ENCODE assay signal across 32 cellular contexts in the genomic region with DNA sequence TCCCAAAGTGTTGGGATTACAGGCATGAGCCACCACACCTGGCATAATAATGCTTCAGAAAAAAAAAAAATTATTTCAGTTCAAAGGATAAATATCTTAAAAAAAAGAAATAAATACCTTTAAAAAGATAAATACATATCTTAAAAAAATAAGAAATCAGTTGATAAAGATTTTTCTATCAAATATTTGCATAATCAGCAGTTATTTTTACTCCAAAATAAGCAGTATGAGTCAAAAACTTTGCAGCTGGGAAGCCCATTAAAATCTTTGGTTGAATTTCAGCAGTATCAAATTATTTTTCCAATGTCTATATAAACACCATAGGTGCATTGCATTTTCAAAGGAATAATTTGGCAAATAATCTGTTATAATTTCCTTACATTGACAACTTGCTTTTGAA.
"Had no signal": no experiment of that assay in that cellular context is flagged by ENCODE, and none has a peak within 500 bp of the region (broad histone marks: within the 10 kb centered on the region; RNA-seq: fewer than 3 reads in every experiment).

No MANE protein-coding gene starts in this region.

- H3K4me3 ChIP-seq: adrenal gland, body of pancreas, breast epithelium had no signal

- H3K4me1 ChIP-seq: adrenal gland, body of pancreas, breast epithelium had no signal

- ATAC-seq: activated CD8-positive, alpha-beta T cell treated with anti-CD3 and anti-CD28 coated beads for 36 hours; activated naive CD4-positive, alpha-beta T cell treated with anti-CD3 and anti-CD28 coated beads, Interleukin-2, amount 50 U/mL, for 72 hours; activated T-cell treated with anti-CD3 and anti-CD28 coated beads, Interleukin-2, amount 50 U/mL, for 4 hours; activated T-cell treated with anti-CD3 and anti-CD28 coated beads, Interleukin-2, amount 50 U/mL, for 72 hours; activated T-helper 17 cell treated with anti-CD3 and anti-CD28 coated beads, Interleukin-2, amount 50 U/mL, for 72 hours; body of pancreas had no signal

- H3K9me3 ChIP-seq: adrenal gland, body of pancreas, breast epithelium had no signal

- H3K36me3 ChIP-seq: adrenal gland, brain microvascular endothelial cell, breast epithelium had no signal

- H3K27ac ChIP-seq: adrenal gland, body of pancreas, brain microvascular endothelial cell, breast epithelium had no signal

- FAIRE-seq: astrocyte, TTC549 had no signal

- H3K27me3 ChIP-seq: adrenal gland, body of pancreas, brain microvascular endothelial cell, breast epithelium had no signal

- DNase-seq: activated B cell treated with CpG ODN at 0.5 μM for 24 hours; activated CD4-positive, alpha-beta memory T cell treated with anti-CD3 and anti-CD28 coated beads for 36 hours; activated CD4-positive, alpha-beta T cell treated with anti-CD3 and anti-CD28 coated beads for 4 hours; activated CD4-positive, alpha-beta T cell treated with anti-CD3 and anti-CD28 coated beads, Interleukin-2, amount 10 ng/mL, durations not matched to agents 24 days and 14 days; activated CD4-positive, alpha-beta T cell treated with anti-CD3 and anti-CD28 coated beads, Interleukin-2, amount 50 U/mL, for 1 hour; activated CD4-positive, alpha-beta T cell treated with anti-CD3 and anti-CD28 coated beads, Interleukin-2, amount 50 U/mL, for 4 hours; activated CD4-positive, CD25-positive, alpha-beta regulatory T cell treated with anti-CD3 and anti-CD28 coated beads, Interleukin-2, amount 50 U/mL, for 72 hours; activated CD8-positive, alpha-beta memory T cell treated with anti-CD3 and anti-CD28 coated beads, Interleukin-2, amount 50 U/mL, for 4 hours; activated CD8-positive, alpha-beta T cell treated with anti-CD3 and anti-CD28 coated beads for 36 hours; activated effector memory CD4-positive, alpha-beta T cell treated with anti-CD3 and anti-CD28 coated beads, Interleukin-2, amount 50 U/mL, for 16 hours; activated gamma-delta T cell treated with Interleukin-2 at 50 U/mL for 16 hours; activated naive CD4-positive, alpha-beta T cell; activated naive CD4-positive, alpha-beta T cell treated with anti-CD3 and anti-CD28 coated beads for 36 hours; activated naive CD4-positive, alpha-beta T cell treated with anti-CD3 and anti-CD28 coated beads, Interleukin-2, amount 50 U/mL, for 16 hours; activated naive CD8-positive, alpha-beta T cell treated with anti-CD3 and anti-CD28 coated beads for 36 hours; activated T-cell treated with anti-CD3 and anti-CD28 coated beads for 4 hours; activated T-cell treated with anti-CD3 and anti-CD28 coated beads, Interleukin-2, amount 50 U/mL, for 1 hour; activated T-cell treated with anti-CD3 and anti-CD28 coated beads, Interleukin-2, amount 50 U/mL, for 4 hours; activated T-cell treated with anti-CD3 and anti-CD28 coated beads, Interleukin-2, amount 50 U/mL, for 72 hours; adrenal gland; amniotic stem cell; aorta; body of pancreas; brain microvascular endothelial cell; central memory CD4-positive, alpha-beta T cell; T-helper 2 cell; T-helper 9 cell had no signal
